In genomic region chr18:79404567-79404910, GRCh38 we compare ENCODE assay signal across 10 cellular contexts. TPM values are rescaled to one million over a fixed set of nuclear protein-coding genes. Genes with fewer than 3 reads are reported as not detected.
DNase-seq lines count a peak whose midpoint lies in the region; ATAC-seq and TF ChIP-seq lines count a peak whose summit lies in the region.
"Had no signal": no experiment of that assay in that cellular context is flagged by ENCODE, and none has a peak within 500 bp of the region (broad histone marks: within the 10 kb centered on the region; RNA-seq: fewer than 3 reads in every experiment).

No MANE protein-coding gene starts in this region.

- no peaks in the 10 kb centered on the region for H3K9me3 Mint-ChIP-seq in activated naive CD8-positive, alpha-beta T cell (ENCODE audit: low read depth)
- H3K9me3 Mint-ChIP-seq in natural killer cell treated with Interleukin-12 subunit alpha and Interleukin-12 subunit beta and Interleukin-15 and Interleukin-18, amount 100 ng/mL, for 72 hours = no peaks in the 10 kb centered on the region
- peaks cover 4% of the 10 kb centered on the region for H3K9me3 Mint-ChIP-seq in nephron progenitor cell

- H3K27ac ChIP-seq in BLaER1 = peak overlapping the region; percentile 76

- H3K27ac Mint-ChIP-seq in activated naive CD8-positive, alpha-beta T cell = peak overlapping the region; percentile 98
- H3K27ac Mint-ChIP-seq in natural killer cell treated with Interleukin-12 subunit alpha and Interleukin-12 subunit beta and Interleukin-15 and Interleukin-18, amount 100 ng/mL, for 72 hours = peak overlapping the region; percentile 98 to 99
- no peak overlapping the region for H3K27ac Mint-ChIP-seq in nephron progenitor cell

- H3K9me3 ChIP-seq in BLaER1 = no peaks in the 10 kb centered on the region; the same call in 1 of the 2 replicates

- H3K27me3 Mint-ChIP-seq in activated naive CD8-positive, alpha-beta T cell = no peaks in the 10 kb centered on the region
- no peaks in the 10 kb centered on the region for H3K27me3 Mint-ChIP-seq in natural killer cell treated with Interleukin-12 subunit alpha and Interleukin-12 subunit beta and Interleukin-15 and Interleukin-18, amount 100 ng/mL, for 72 hours
- peaks cover 6% of the 10 kb centered on the region for H3K27me3 Mint-ChIP-seq in nephron progenitor cell (ENCODE audit: low read depth, poor library complexity)

- TF ChIP-seq CTCF in nephron progenitor cell (IDR thresholded peaks at IDR 0.05) = no peak

- H3K4me1 ChIP-seq in BLaER1 = peaks cover 63% of the 10 kb centered on the region

- H3K9ac ChIP-seq in BLaER1 = peak overlapping the region; percentile 60; the same call in 1 of the 2 replicates

- peak overlapping the region; percentile 87 for H3K4me3 Mint-ChIP-seq in activated naive CD8-positive, alpha-beta T cell
- peak overlapping the region; percentile 56 for H3K4me3 Mint-ChIP-seq in natural killer cell treated with Interleukin-12 subunit alpha and Interleukin-12 subunit beta and Interleukin-15 and Interleukin-18, amount 100 ng/mL, for 72 hours
- H3K4me3 Mint-ChIP-seq in nephron progenitor cell = no peak overlapping the region

- peaks cover 68% of the 10 kb centered on the region for H4K20me1 ChIP-seq in BLaER1

- H3K4me3 ChIP-seq in BLaER1 = no peak overlapping the region

- ATAC-seq in natural killer cell treated with Interleukin-12 subunit alpha and Interleukin-12 subunit beta and Interleukin-15 and Interleukin-18, amount 100 ng/mL, for 72 hours = no peak
- ATAC-seq in HG03378 (IDR thresholded peaks at IDR 0.05; ENCODE audit: unreplicated experiment) (no peak), GM18868 (IDR thresholded peaks at IDR 0.05; ENCODE audit: unreplicated experiment) (no peak)

- DNase-seq in NCI-H526 (lab: John Stamatoyannopoulos, UW) = peak; percentile 32 to 64
- peak; percentile 38 for DNase-seq in natural killer cell treated with Interleukin-12 subunit alpha and Interleukin-12 subunit beta and Interleukin-15 and Interleukin-18, amount 100 ng/mL, for 72 hours (ENCODE audit: low spot score)
- no peak for DNase-seq in nephron progenitor cell
- no peak for DNase-seq in DMS153 (lab: John Stamatoyannopoulos, UW)
- DNase-seq: DMS79 treated with DMSO at 0.1 percent for 48 hours had no signal

- H3K36me3 Mint-ChIP-seq in activated naive CD8-positive, alpha-beta T cell = peaks cover 8% of the 10 kb centered on the region
- no peaks in the 10 kb centered on the region for H3K36me3 Mint-ChIP-seq in natural killer cell treated with Interleukin-12 subunit alpha and Interleukin-12 subunit beta and Interleukin-15 and Interleukin-18, amount 100 ng/mL, for 72 hours
- peaks cover 13% of the 10 kb centered on the region for H3K36me3 Mint-ChIP-seq in nephron progenitor cell (ENCODE audit: low read depth)

- peaks cover 15% of the 10 kb centered on the region for H3K36me3 ChIP-seq in BLaER1

- H3K4me2 ChIP-seq in BLaER1 = peak overlapping the region; percentile 99

- no peaks in the 10 kb centered on the region; the same call in 1 of the 2 replicates for H3K27me3 ChIP-seq in BLaER1

- peaks cover 59% of the 10 kb centered on the region for H3K4me1 Mint-ChIP-seq in activated naive CD8-positive, alpha-beta T cell (ENCODE audit: low read depth)
- peaks cover 32 to 39% of the 10 kb centered on the region in 2 donors for H3K4me1 Mint-ChIP-seq in natural killer cell treated with Interleukin-12 subunit alpha and Interleukin-12 subunit beta and Interleukin-15 and Interleukin-18, amount 100 ng/mL, for 72 hours (ENCODE audit: low read depth in 2 of 2)
- H3K4me1 Mint-ChIP-seq in nephron progenitor cell = peaks cover 58% of the 10 kb centered on the region

RNA-seq across cellular contexts. Expression of gene NFATC1, which starts 8.8 kb away (rescaled TPM):
- 10 to 100 TPM; 22.3 to 34.4 TPM for total RNA-seq in natural killer cell treated with Interleukin-12 subunit alpha and Interleukin-12 subunit beta and Interleukin-15 and Interleukin-18, amount 100 ng/mL, for 72 hours
- total RNA-seq: RPMI7951 had no signal

Comparison
In these comparisons a context has a peak if more than half of its experiments do, and no peak if none do; other contexts are left out.
1. DNase-seq: peak in NCI-H526 (2 of 2) and natural killer cell treated with Interleukin-12 subunit alpha and Interleukin-12 subunit beta and Interleukin-15 and Interleukin-18, amount 100 ng/mL, for 72 hours (single experiment); none in nephron progenitor cell (single experiment) and DMS153 (single experiment).